Comparison of ENCODE assay signal across 9 cellular contexts in genomic region chr5:157730900-157731271, GRCh38. TPM values are rescaled to one million over a fixed set of nuclear protein-coding genes. Genes with fewer than 3 reads are reported as not detected.
DNase-seq lines count a peak whose midpoint lies in the region; ATAC-seq and TF ChIP-seq lines count a peak whose summit lies in the region.
"Had no signal": no experiment of that assay in that cellular context is flagged by ENCODE, and none has a peak within 500 bp of the region (broad histone marks: within the 10 kb centered on the region; RNA-seq: fewer than 3 reads in every experiment).

No MANE protein-coding gene starts in this region.

- H3K4me3 ChIP-seq in left ventricle myocardium inferior = peak overlapping the region; percentile 81

- DNase-seq in left ventricle myocardium inferior (no peak), Right ventricle myocardium superior (no peak), mesothelial cell of epicardium (ENCODE audit: low spot score in 2 of 2, unreplicated experiment in 2 of 2) (no peak), mucosa of gallbladder (ENCODE audit: low spot score) (no peak), activated gamma-delta T cell treated with Interleukin-2 at 50 U/mL for 16 hours (no peak)

- TF ChIP-seq CTCF in left ventricle myocardium inferior (IDR thresholded peaks at IDR 0.05; ENCODE audit: borderline replicate concordance) = no peak
- TF ChIP-seq CTCF in brain (conservative IDR thresholded peaks at IDR 0.05) = no peak
- no peak for TF ChIP-seq CTCF in mesothelial cell of epicardium (IDR thresholded peaks at IDR 0.05; ENCODE audit: unreplicated experiment)

- no peaks in the 10 kb centered on the region for H3K9me3 ChIP-seq in left ventricle myocardium inferior (replicated peaks)

- H3K4me1 Mint-ChIP-seq in brain = peaks cover 21% of the 10 kb centered on the region
- H3K4me1 Mint-ChIP-seq in mesothelial cell of epicardium = peaks cover 8% of the 10 kb centered on the region

- peak overlapping the region; percentile 95 to 99 (median 98) for H3K4me3 Mint-ChIP-seq in brain
- peak overlapping the region; percentile 93 for H3K4me3 Mint-ChIP-seq in mesothelial cell of epicardium

- H3K27me3 ChIP-seq in left ventricle myocardium inferior (ENCODE audit: low read depth) = no peaks in the 10 kb centered on the region

- peaks cover 20% of the 10 kb centered on the region for H3K36me3 ChIP-seq in left ventricle myocardium inferior

- ATAC-seq in Right ventricle myocardium superior (ENCODE audit: poor library complexity) (no peak), HG02571 (IDR thresholded peaks at IDR 0.05; ENCODE audit: unreplicated experiment) (no peak), GM21786 (IDR thresholded peaks at IDR 0.05; ENCODE audit: unreplicated experiment) (no peak)

- H3K27ac ChIP-seq in left ventricle myocardium inferior (replicated peaks) = peak overlapping the region; percentile 96

- H3K9me3 Mint-ChIP-seq in brain (peaks cover 0 to 5% (median 3%) of the 10 kb centered on the region in 5 experiments), mesothelial cell of epicardium (peaks cover 4% of the 10 kb centered on the region)

- H3K27me3 Mint-ChIP-seq in brain = peaks cover 3% of the 10 kb centered on the region
- no peaks in the 10 kb centered on the region for H3K27me3 Mint-ChIP-seq in mesothelial cell of epicardium (ENCODE audit: low read depth)

- H3K27ac Mint-ChIP-seq in brain (peak overlapping the region; percentile 96 to 100 (median 98)), mesothelial cell of epicardium (peak overlapping the region; percentile 99)

- intact Hi-C loops in left ventricle myocardium inferior (cut with micrococcal nuclease) (no loop called here), Right ventricle myocardium superior (cut with DNase I) (no loop called here)

- H3K36me3 Mint-ChIP-seq in brain (peaks cover 9% of the 10 kb centered on the region), mesothelial cell of epicardium (peaks cover 3% of the 10 kb centered on the region)

- peaks cover 11% of the 10 kb centered on the region for H3K4me1 ChIP-seq in left ventricle myocardium inferior

RNA-seq across cellular contexts. Expression of gene THG1L, which starts 0.3 kb away (rescaled TPM):
- total RNA-seq in left ventricle myocardium inferior (6.6 TPM), Right ventricle myocardium superior (4.1 TPM), mesothelial cell of epicardium (17.8 to 19.2 TPM (median 18.0 TPM) in 3 replicates), mucosa of gallbladder (14.4 TPM)
- polyA plus RNA-seq in brain (ENCODE audit: insufficient read depth, low read depth, low replicate concordance) = 5.4 TPM

RNA-seq across cellular contexts. Expression of gene LSM11, which starts 12.6 kb away (rescaled TPM):
- total RNA-seq in left ventricle myocardium inferior (1.3 TPM), Right ventricle myocardium superior (1.3 TPM), mesothelial cell of epicardium (5.2 to 6.0 TPM (median 5.6 TPM) in 3 replicates), mucosa of gallbladder (7.5 TPM)
- polyA plus RNA-seq in brain (ENCODE audit: insufficient read depth, low read depth, low replicate concordance) = 6.1 TPM

RNA-seq across cellular contexts. Expression of gene C5orf52, which starts 59.6 kb away (rescaled TPM):
- not detected for total RNA-seq in left ventricle myocardium inferior
- not detected for total RNA-seq in Right ventricle myocardium superior
- polyA plus RNA-seq in brain (ENCODE audit: insufficient read depth, low read depth, low replicate concordance) = not detected
- not detected in 3 replicates for total RNA-seq in mesothelial cell of epicardium
- total RNA-seq in mucosa of gallbladder = not detected
- total RNA-seq: frontal cortex had no signal
